ENCODE assay signal across 8 cellular contexts in genomic region chr20:53926428-53927028, GRCh38.
A peak's percentile ranks its signal among the peaks of the same experiment; 100 is the strongest.
DNase-seq lines count a peak whose midpoint lies in the region; ATAC-seq and TF ChIP-seq lines count a peak whose summit lies in the region.

No MANE protein-coding gene starts in this region.

- H3K36me3 Mint-ChIP-seq in activated B cell treated with CpG ODN at 0.5 μM for 24 hours (ENCODE audit: low read depth), result no peaks in the 10 kb centered on the region

- H3K27ac ChIP-seq in substantia nigra (ENCODE audit: low read depth, low read length, poor library complexity, severe bottlenecking), result no peak overlapping the region

- H3K9me3 Mint-ChIP-seq in activated B cell treated with CpG ODN at 0.5 μM for 24 hours, result no peaks in the 10 kb centered on the region

- POLR2A ChIA-PET in GM10248 (lab: Yijun Ruan, JAX) (interaction anchor here (0.6 to 1.4 kb wide), 2 partner anchors 10 to 244 kb away, joined by 3 to 4 read pairs; no protein-coding TSS in a partner anchor), activated B cell treated with CpG ODN at 0.5 μM for 24 hours (lab: Charles Lee) (interaction anchor here (0.6 to 3.9 kb wide), 7 partner anchors 10 to 333 kb away, joined by 3 to 38 read pairs (median 9); partner anchors contain the start of genes PFDN4 and ZNF217)

- H3K4me1 Mint-ChIP-seq in activated B cell treated with CpG ODN at 0.5 μM for 24 hours, result peaks cover 92% of the 10 kb centered on the region

- intact Hi-C loops in activated B cell treated with CpG ODN at 0.5 μM for 24 hours (cut with micrococcal nuclease) (loop anchor here (1.0 kb wide), 3 partner anchors 11 to 332 kb away; no protein-coding TSS in a partner anchor), left ventricle myocardium superior (cut with micrococcal nuclease) (no loop called here)

- H3K27me3 Mint-ChIP-seq in activated B cell treated with CpG ODN at 0.5 μM for 24 hours, result no peaks in the 10 kb centered on the region

- peak overlapping the region; percentile 96 for H3K27ac Mint-ChIP-seq in activated B cell treated with CpG ODN at 0.5 μM for 24 hours

- H3K4me3 Mint-ChIP-seq in activated B cell treated with CpG ODN at 0.5 μM for 24 hours, result peak overlapping the region; percentile 83

- peak; percentile 58 for DNase-seq in GM10248 (ENCODE audit: extremely low spot score)
- peak; percentile 100 for DNase-seq in HPDE6-E6E7 (ENCODE audit: extremely low spot score)
- peak; percentile 34 for DNase-seq in activated B cell treated with CpG ODN at 0.5 μM for 24 hours
- no peak for DNase-seq in left ventricle myocardium superior
- peak; percentile 87 for DNase-seq in stromal cell of bone marrow (ENCODE audit: low read depth)
- DNase-seq in midbrain (lab: John Stamatoyannopoulos, UW), result no peak
- no peak for DNase-seq in substantia nigra (lab: John Stamatoyannopoulos, UW)

- CTCF ChIA-PET in GM10248 (lab: Yijun Ruan, JAX) (interaction anchor here (1.0 to 18.9 kb wide), 6 partner anchors 3 to 347 kb away, joined by 3 to 281 read pairs (median 3); no protein-coding TSS in a partner anchor), activated B cell treated with CpG ODN at 0.5 μM for 24 hours (lab: Charles Lee) (interaction anchor here (0.9 to 6.1 kb wide), 4 partner anchors 11 to 349 kb away, joined by 3 to 45 read pairs (median 8); no protein-coding TSS in a partner anchor)

- TF ChIP-seq CTCF in GM10248 (IDR thresholded peaks at IDR 0.05; ENCODE audit: control extremely low read depth, extremely low read depth, low read depth, missing control alignments) (no peak), activated B cell treated with CpG ODN at 0.5 μM for 24 hours (IDR thresholded peaks at IDR 0.05) (no peak)

- ATAC-seq in GM21515 (IDR thresholded peaks at IDR 0.05; ENCODE audit: unreplicated experiment), result peak; percentile 54
- ATAC-seq in activated B cell treated with CpG ODN at 0.5 μM for 24 hours (ENCODE audit: low read depth), result peak; percentile 83
- peak; percentile 63 for ATAC-seq in left ventricle myocardium superior

Comparison
In these comparisons a context has a peak if more than half of its experiments do, and no peak if none do; other contexts are left out.
1. DNase-seq: peak in GM10248 (single experiment), HPDE6-E6E7 (single experiment), activated B cell treated with CpG ODN at 0.5 μM for 24 hours (single experiment) and stromal cell of bone marrow (single experiment); none in left ventricle myocardium superior (single experiment), midbrain (single experiment) and substantia nigra (0 of 49).
2. Peak in every context shown above with its lines, with median percentiles within 50 percentile points of each other: ATAC-seq.